1 cellular context compared by ENCODE assay signal in the genomic region with DNA sequence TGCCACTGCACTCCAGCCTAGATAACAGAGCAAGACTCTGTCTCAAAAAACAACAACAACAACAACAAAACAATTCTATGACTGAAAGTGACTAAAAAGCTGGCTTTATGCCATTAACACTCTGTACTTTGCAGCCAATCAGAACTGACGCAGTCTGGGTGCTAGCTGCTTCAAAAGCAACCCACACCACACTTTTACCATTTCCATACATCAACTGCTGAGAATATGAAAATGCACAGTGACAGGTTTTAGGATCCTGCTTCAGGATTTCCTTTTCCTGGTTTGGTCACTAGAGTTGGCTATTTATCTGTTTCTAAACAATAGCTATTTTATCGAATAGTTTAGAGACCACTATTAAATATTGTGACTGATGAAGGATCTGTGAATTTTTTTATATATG.
TF ChIP-seq lines count a peak whose summit lies in the region.

No MANE protein-coding gene starts in this region.

TF ChIP-seq in K562, 482 proteins besides CTCF, POLR2A, EP300 and RAD21:
- TF ChIP-seq NFIC (IDR thresholded peaks at IDR 0.05) (peak; percentile 34; the same call in 1 of the 2 replicates), ZBTB40 (IDR thresholded peaks at IDR 0.05) (no peak), ZBTB40 (CRISPR knock-in tag; IDR thresholded peaks at IDR 0.05) (no peak)
